ENCODE assay signal across 24 cellular contexts in genomic region chr20:11320033-11320432, GRCh38.
DNase-seq lines count a peak whose midpoint lies in the region; ATAC-seq, FAIRE-seq and TF ChIP-seq lines count a peak whose summit lies in the region.
"Had no signal": no experiment of that assay in that cellular context is flagged by ENCODE, and none has a peak within 500 bp of the region (broad histone marks: within the 10 kb centered on the region; RNA-seq: fewer than 3 reads in every experiment).

No MANE protein-coding gene starts in this region.

- no peak overlapping the region for H3K27ac ChIP-seq in small intestine (ENCODE audit: low read depth in 1 of 2, low read length in 1 of 2)
- H3K27ac ChIP-seq in upper lobe of left lung: no peak overlapping the region
- H3K27ac ChIP-seq: BLaER1 had no signal

- no peak overlapping the region for H3K4me3 ChIP-seq in small intestine (ENCODE audit: low read depth in 1 of 2, low read length in 2 of 2)
- no peak overlapping the region for H3K4me3 ChIP-seq in upper lobe of left lung
- H3K4me3 ChIP-seq: BLaER1 had no signal

- FAIRE-seq in G401.6 (lab: Jason Lieb, UNC) (peak; percentile 39), TTC549 (lab: Jason Lieb, UNC) (peak; percentile 43), small intestine (lab: Jason Lieb, UNC) (peak; percentile 39)
- FAIRE-seq: A204.1, GM12891, GM19239 had no signal

- no peaks in the 10 kb centered on the region for H3K9me3 ChIP-seq in small intestine (ENCODE audit: control insufficient read depth, low read depth)
- no peaks in the 10 kb centered on the region for H3K9me3 ChIP-seq in upper lobe of left lung
- H3K9me3 ChIP-seq: BE2C, BLaER1 had no signal

- H3K4me1 ChIP-seq in small intestine (ENCODE audit: control insufficient read depth in 2 of 2, insufficient read depth in 1 of 2, low read depth in 1 of 2, low read length in 1 of 2) (no peaks in the 10 kb centered on the region), upper lobe of left lung (no peaks in the 10 kb centered on the region)
- H3K4me1 ChIP-seq: BE2C, BLaER1 had no signal

- no peak for TF ChIP-seq CTCF in upper lobe of left lung (IDR thresholded peaks at IDR 0.05)

- no peak for TF ChIP-seq EP300 in upper lobe of left lung (IDR thresholded peaks at IDR 0.05)

- H3K36me3 ChIP-seq in small intestine (ENCODE audit: control insufficient read depth in 2 of 2, insufficient read depth in 2 of 2, low read length in 2 of 2) (no peaks in the 10 kb centered on the region), upper lobe of left lung (no peaks in the 10 kb centered on the region)
- H3K36me3 ChIP-seq: BE2C, BLaER1 had no signal

- TF ChIP-seq POLR2A in upper lobe of left lung (IDR thresholded peaks at IDR 0.05): no peak

- no peak for ATAC-seq in upper lobe of left lung (ENCODE audit: low FRiP score in 2 of 2)

- DNase-seq in small intestine: no peak
- no peak for DNase-seq in upper lobe of left lung
- no peak for DNase-seq in anterior cingulate cortex (lab: John Stamatoyannopoulos, UW)
- DNase-seq: 8988T; ACHN; BE2C; C1 segment of cervical spinal cord; CD4-positive, alpha-beta memory T cell; CD4-positive, CD25-positive, alpha-beta regulatory T cell; CD8-positive, alpha-beta memory T cell; COR-L47; DMS 273 treated with DMSO at 0.1 percent for 48 hours; DMS153; DMS53; DMS79; DND-41; EL; GF-D8 had no signal

- H3K27me3 ChIP-seq in small intestine (ENCODE audit: control insufficient read depth in 2 of 2, insufficient read depth in 2 of 2, low read length in 2 of 2) (no peaks in the 10 kb centered on the region), upper lobe of left lung (no peaks in the 10 kb centered on the region)
- H3K27me3 ChIP-seq: BE2C, BLaER1 had no signal
